38 cellular contexts compared by ENCODE assay signal in the genomic region with DNA sequence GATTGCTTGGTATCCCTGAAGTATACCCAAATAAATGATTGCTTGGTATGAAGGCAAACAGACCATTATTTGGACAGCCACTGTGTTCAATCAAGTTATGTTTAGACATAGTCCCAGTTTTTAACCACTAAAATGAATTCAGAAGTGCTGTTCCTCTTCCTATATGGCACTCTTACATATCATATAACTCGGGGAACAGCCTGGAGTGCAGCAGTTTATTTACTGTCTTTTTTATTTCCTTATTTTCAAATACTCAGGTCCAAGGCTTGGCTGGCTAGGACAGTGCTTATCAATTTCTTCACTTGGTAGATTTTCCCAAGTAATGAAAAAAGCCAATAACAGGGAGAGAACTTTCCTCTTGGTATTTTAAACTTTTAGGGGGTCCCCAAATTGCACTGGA.
"Had no signal": no experiment of that assay in that cellular context is flagged by ENCODE, and none has a peak within 500 bp of the region (broad histone marks: within the 10 kb centered on the region; RNA-seq: fewer than 3 reads in every experiment).

No MANE protein-coding gene starts in this region.

- H3K4me3 Mint-ChIP-seq: activated B cell treated with CpG ODN at 0.5 μM for 24 hours; activated CD4-positive, alpha-beta memory T cell treated with anti-CD3 and anti-CD28 coated beads for 36 hours; activated CD4-positive, alpha-beta T cell treated with anti-CD3 and anti-CD28 coated beads, Interleukin-2, amount 10 ng/mL, durations not matched to agents 24 days and 14 days; activated CD8-positive, alpha-beta T cell treated with anti-CD3 and anti-CD28 coated beads for 36 hours; activated naive CD4-positive, alpha-beta T cell treated with anti-CD3 and anti-CD28 coated beads for 36 hours; activated naive CD8-positive, alpha-beta T cell treated with anti-CD3 and anti-CD28 coated beads for 36 hours; activated T-cell treated with anti-CD3 and anti-CD28 coated beads, Interleukin-2, amount 50 U/mL, for 4 hours; activated T-cell treated with anti-CD3 and anti-CD28 coated beads, Interleukin-2, amount 50 U/mL, for 72 hours; activated T-helper 1 cell treated with anti-CD3 and anti-CD28 coated beads, Interleukin-12 subunit alpha, Interleukin-12 subunit beta, Interleukin-2, Interleukin-4 antibody, amounts not matched to agents 30 ng/mL and 10 ng/mL and 1 ng/mL, durations not matched to agents 14 hours and 24 hours and 36 hours; activated T-helper 17 cell treated with anti-CD3 and anti-CD28 coated beads, Interleukin-2, amount 50 U/mL, for 72 hours; brain; central memory CD8-positive, alpha-beta T cell; T-cell; T-helper 1 cell treated with Interleukin-12 subunit alpha and Interleukin-12 subunit beta and Interleukin-4 antibody, amounts not matched to agents 30 μg/mL and 1 μg/mL, for 36 hours; T-helper 2 cell treated with Interferon-gamma antibody and Interleukin-4, amounts not matched to agents 5 μg/mL and 100 μg/mL, for 36 hours had no signal

- H3K27ac Mint-ChIP-seq: activated B cell treated with CpG ODN at 0.5 μM for 24 hours; activated CD4-positive, alpha-beta memory T cell treated with anti-CD3 and anti-CD28 coated beads for 36 hours; activated CD4-positive, alpha-beta T cell treated with anti-CD3 and anti-CD28 coated beads, Interleukin-2, amount 10 ng/mL, durations not matched to agents 24 days and 14 days; activated CD8-positive, alpha-beta T cell treated with anti-CD3 and anti-CD28 coated beads for 36 hours; activated naive CD4-positive, alpha-beta T cell treated with anti-CD3 and anti-CD28 coated beads for 36 hours; activated naive CD4-positive, alpha-beta T cell treated with anti-CD3 and anti-CD28 coated beads, Interleukin-2, amount 50 U/mL, for 72 hours; activated naive CD8-positive, alpha-beta T cell treated with anti-CD3 and anti-CD28 coated beads for 36 hours; activated T-cell treated with anti-CD3 and anti-CD28 coated beads, Interleukin-2, amount 50 U/mL, for 72 hours; activated T-helper 1 cell treated with anti-CD3 and anti-CD28 coated beads, Interleukin-12 subunit alpha, Interleukin-12 subunit beta, Interleukin-2, Interleukin-4 antibody, amounts not matched to agents 30 ng/mL and 10 ng/mL and 1 ng/mL, durations not matched to agents 14 hours and 24 hours and 36 hours; activated T-helper 17 cell treated with anti-CD3 and anti-CD28 coated beads, Interleukin-2, amount 50 U/mL, for 72 hours; T-cell; T-helper 1 cell treated with Interleukin-12 subunit alpha and Interleukin-12 subunit beta and Interleukin-4 antibody, amounts not matched to agents 30 μg/mL and 1 μg/mL, for 36 hours; T-helper 2 cell treated with Interferon-gamma antibody and Interleukin-4, amounts not matched to agents 5 μg/mL and 100 μg/mL, for 36 hours had no signal

- ATAC-seq: activated CD8-positive, alpha-beta T cell treated with anti-CD3 and anti-CD28 coated beads for 36 hours; activated naive CD4-positive, alpha-beta T cell treated with anti-CD3 and anti-CD28 coated beads, Interleukin-2, amount 50 U/mL, for 72 hours; activated T-cell treated with anti-CD3 and anti-CD28 coated beads, Interleukin-2, amount 50 U/mL, for 4 hours; activated T-cell treated with anti-CD3 and anti-CD28 coated beads, Interleukin-2, amount 50 U/mL, for 72 hours; activated T-helper 17 cell treated with anti-CD3 and anti-CD28 coated beads, Interleukin-2, amount 50 U/mL, for 72 hours; T-cell had no signal

- H3K36me3 Mint-ChIP-seq: activated CD4-positive, alpha-beta memory T cell treated with anti-CD3 and anti-CD28 coated beads for 36 hours; activated naive CD4-positive, alpha-beta T cell treated with anti-CD3 and anti-CD28 coated beads, Interleukin-2, amount 50 U/mL, for 72 hours; activated naive CD8-positive, alpha-beta T cell treated with anti-CD3 and anti-CD28 coated beads for 36 hours; brain; T-cell had no signal

- H3K9me3 Mint-ChIP-seq: activated CD4-positive, alpha-beta memory T cell treated with anti-CD3 and anti-CD28 coated beads for 36 hours; activated CD8-positive, alpha-beta T cell treated with anti-CD3 and anti-CD28 coated beads for 36 hours; activated naive CD4-positive, alpha-beta T cell treated with anti-CD3 and anti-CD28 coated beads for 36 hours; activated naive CD4-positive, alpha-beta T cell treated with anti-CD3 and anti-CD28 coated beads, Interleukin-2, amount 50 U/mL, for 72 hours; activated naive CD8-positive, alpha-beta T cell treated with anti-CD3 and anti-CD28 coated beads for 36 hours; activated T-cell treated with anti-CD3 and anti-CD28 coated beads, Interleukin-2, amount 50 U/mL, for 4 hours; activated T-cell treated with anti-CD3 and anti-CD28 coated beads, Interleukin-2, amount 50 U/mL, for 72 hours; activated T-helper 1 cell treated with anti-CD3 and anti-CD28 coated beads, Interleukin-12 subunit alpha, Interleukin-12 subunit beta, Interleukin-2, Interleukin-4 antibody, amounts not matched to agents 30 ng/mL and 10 ng/mL and 1 ng/mL, durations not matched to agents 14 hours and 24 hours and 36 hours; activated T-helper 17 cell treated with anti-CD3 and anti-CD28 coated beads, Interleukin-2, amount 50 U/mL, for 72 hours; central memory CD8-positive, alpha-beta T cell; T-cell; T-helper 1 cell treated with Interleukin-12 subunit alpha and Interleukin-12 subunit beta and Interleukin-4 antibody, amounts not matched to agents 30 μg/mL and 1 μg/mL, for 36 hours; T-helper 2 cell treated with Interferon-gamma antibody and Interleukin-4, amounts not matched to agents 5 μg/mL and 100 μg/mL, for 36 hours had no signal

- H3K27ac ChIP-seq: adrenal gland, cardiac muscle cell, VCaP had no signal

- H3K4me1 Mint-ChIP-seq: activated B cell treated with CpG ODN at 0.5 μM for 24 hours; activated CD4-positive, alpha-beta T cell treated with anti-CD3 and anti-CD28 coated beads, Interleukin-2, amount 10 ng/mL, durations not matched to agents 24 days and 14 days; activated naive CD8-positive, alpha-beta T cell treated with anti-CD3 and anti-CD28 coated beads for 36 hours; activated T-helper 17 cell treated with anti-CD3 and anti-CD28 coated beads, Interleukin-2, amount 50 U/mL, for 72 hours; central memory CD8-positive, alpha-beta T cell; T-cell had no signal

- H3K4me1 ChIP-seq: adrenal gland had no signal

- H3K4me3 ChIP-seq: adrenal gland, cardiac muscle cell had no signal

- FAIRE-seq: astrocyte, bronchial epithelial cell, TTC549 had no signal

- H3K27me3 ChIP-seq: adrenal gland, cardiac muscle cell had no signal

- DNase-seq: activated B cell treated with CpG ODN at 0.5 μM for 24 hours; activated CD4-positive, alpha-beta memory T cell treated with anti-CD3 and anti-CD28 coated beads for 36 hours; activated CD4-positive, alpha-beta T cell treated with anti-CD3 and anti-CD28 coated beads for 4 hours; activated CD4-positive, alpha-beta T cell treated with anti-CD3 and anti-CD28 coated beads, Interleukin-2, amount 10 ng/mL, durations not matched to agents 24 days and 14 days; activated CD4-positive, alpha-beta T cell treated with anti-CD3 and anti-CD28 coated beads, Interleukin-2, amount 50 U/mL, for 1 hour; activated CD4-positive, alpha-beta T cell treated with anti-CD3 and anti-CD28 coated beads, Interleukin-2, amount 50 U/mL, for 4 hours; activated CD4-positive, CD25-positive, alpha-beta regulatory T cell treated with anti-CD3 and anti-CD28 coated beads, Interleukin-2, amount 50 U/mL, for 72 hours; activated CD8-positive, alpha-beta memory T cell treated with anti-CD3 and anti-CD28 coated beads, Interleukin-2, amount 50 U/mL, for 4 hours; activated CD8-positive, alpha-beta T cell treated with anti-CD3 and anti-CD28 coated beads for 36 hours; activated effector memory CD4-positive, alpha-beta T cell treated with anti-CD3 and anti-CD28 coated beads, Interleukin-2, amount 50 U/mL, for 16 hours; activated gamma-delta T cell treated with Interleukin-2 at 50 U/mL for 16 hours; activated naive CD4-positive, alpha-beta T cell; activated naive CD4-positive, alpha-beta T cell treated with anti-CD3 and anti-CD28 coated beads for 36 hours; activated naive CD4-positive, alpha-beta T cell treated with anti-CD3 and anti-CD28 coated beads, Interleukin-2, amount 50 U/mL, for 16 hours; activated naive CD8-positive, alpha-beta T cell treated with anti-CD3 and anti-CD28 coated beads for 36 hours; activated T-cell treated with anti-CD3 and anti-CD28 coated beads for 4 hours; activated T-cell treated with anti-CD3 and anti-CD28 coated beads, Interleukin-2, amount 50 U/mL, for 1 hour; activated T-cell treated with anti-CD3 and anti-CD28 coated beads, Interleukin-2, amount 50 U/mL, for 4 hours; activated T-cell treated with anti-CD3 and anti-CD28 coated beads, Interleukin-2, amount 50 U/mL, for 72 hours; adrenal gland; amniotic stem cell; aorta; caudate nucleus; T-cell; T-helper 2 cell; T-helper 9 cell had no signal

- H3K9me3 ChIP-seq: adrenal gland had no signal

- H3K36me3 ChIP-seq: adrenal gland, cardiac muscle cell had no signal
